ENCODE assay signal across 8 cellular contexts in genomic region chr5:55231476-55232193, GRCh38. TPM values are rescaled to one million over a fixed set of nuclear protein-coding genes. Genes with fewer than 3 reads are reported as not detected.
DNase-seq lines count a peak whose midpoint lies in the region; ATAC-seq and TF ChIP-seq lines count a peak whose summit lies in the region.

No MANE protein-coding gene starts in this region.

- H3K9me2 ChIP-seq in HCT116 (ENCODE audit: insufficient read depth), result no peaks in the 10 kb centered on the region

- intact Hi-C loops in HCT116 (cut with micrococcal nuclease), result no loop called here

- peaks cover 1 to 2% of the 10 kb centered on the region in 2 donors for H3K36me3 Mint-ChIP-seq in activated T-cell treated with anti-CD3 and anti-CD28 coated beads, Interleukin-2, amount 50 U/mL, for 72 hours (ENCODE audit: insufficient read depth in 2 of 2)

- POLR2A ChIA-PET in HCT116 (lab: Charles Lee), result interaction anchor here (0.8 kb wide), 1 partner anchor 55 kb away, joined by 4 read pairs; no protein-coding TSS in a partner anchor

- DNase-seq in Ammon's horn (ENCODE audit: low spot score) (peak; percentile 21), HCT116 (ENCODE audit: low read depth, low spot score) (no peak)
- peak; percentile 29 to 44 for DNase-seq in activated T-cell treated with anti-CD3 and anti-CD28 coated beads, Interleukin-2, amount 50 U/mL, for 72 hours
- peak; percentile 20 for DNase-seq in stimulated activated naive CD4-positive, alpha-beta T cell treated with Interleukin-2 at 50 U/mL for 16 hours (lab: John Stamatoyannopoulos, UW)
- no peak for DNase-seq in stimulated activated CD4-positive, alpha-beta T cell treated with anti-CD3 and anti-CD28 coated beads, Interleukin-2, amount 100 ng/mL, for 48 hours

- ATAC-seq in HCT116 (no peak), GM21360 (IDR thresholded peaks at IDR 0.05; ENCODE audit: unreplicated experiment) (no peak), HG02623 (IDR thresholded peaks at IDR 0.05; ENCODE audit: unreplicated experiment) (no peak)
- no peak for ATAC-seq in activated T-cell treated with anti-CD3 and anti-CD28 coated beads, Interleukin-2, amount 50 U/mL, for 72 hours (replicated peaks in 1 of 2)

- H3K27ac ChIP-seq in HCT116 (ENCODE audit: low read depth, low read length) (peak overlapping the region; percentile 88; the same call in 1 of the 2 replicates), iPS-18a (ENCODE audit: low read length) (no peak overlapping the region)

- no peaks in the 10 kb centered on the region for H4K20me1 ChIP-seq in HCT116 (ENCODE audit: insufficient read depth)

- H3K4me1 ChIP-seq in HCT116 (ENCODE audit: control insufficient read depth in 1 of 2, insufficient read depth in 2 of 2, low read length in 2 of 2) (peaks cover 16 to 34% of the 10 kb centered on the region in 2 experiments), iPS-18a (ENCODE audit: control insufficient read depth, low read depth, low read length) (peaks cover 13% of the 10 kb centered on the region)

- H3K4me3 Mint-ChIP-seq in activated T-cell treated with anti-CD3 and anti-CD28 coated beads, Interleukin-2, amount 50 U/mL, for 72 hours, result peak overlapping the region; percentile 92 to 97

- no peak overlapping the region for H2AFZ ChIP-seq in HCT116 (ENCODE audit: low read depth, low read length, poor library complexity, severe bottlenecking)

- H3K36me3 ChIP-seq in HCT116 (ENCODE audit: control insufficient read depth in 1 of 2, insufficient read depth in 2 of 2, low read length in 2 of 2), result no peaks in the 10 kb centered on the region
- no peaks in the 10 kb centered on the region for H3K36me3 ChIP-seq in iPS-18a (ENCODE audit: control insufficient read depth, low read depth, low read length)

- H3K79me2 ChIP-seq in HCT116 (ENCODE audit: insufficient read depth, low read length), result no peaks in the 10 kb centered on the region

- H3K9ac ChIP-seq in HCT116 (ENCODE audit: low read length) (peak overlapping the region; percentile 88), iPS-18a (ENCODE audit: low read length) (no peak overlapping the region)

- H3K4me2 ChIP-seq in HCT116 (ENCODE audit: low read length), result peak overlapping the region; percentile 99

- peak overlapping the region; percentile 66 for H3K27ac Mint-ChIP-seq in activated T-cell treated with anti-CD3 and anti-CD28 coated beads, Interleukin-2, amount 50 U/mL, for 72 hours

- no peaks in the 10 kb centered on the region for H3K27me3 ChIP-seq in HCT116 (ENCODE audit: insufficient read depth, low read length)
- H3K27me3 ChIP-seq in iPS-18a (ENCODE audit: control insufficient read depth, insufficient read depth, low read length), result peaks cover 100% of the 10 kb centered on the region

- H3K9me3 Mint-ChIP-seq in activated T-cell treated with anti-CD3 and anti-CD28 coated beads, Interleukin-2, amount 50 U/mL, for 72 hours, result no peaks in the 10 kb centered on the region

- peaks cover 50% of the 10 kb centered on the region for H3K4me1 Mint-ChIP-seq in activated T-cell treated with anti-CD3 and anti-CD28 coated beads, Interleukin-2, amount 50 U/mL, for 72 hours (ENCODE audit: low read depth)

- RAD21 ChIA-PET in HCT116 (lab: Charles Lee; ENCODE audit: low non-redundant PET in 1 of 2, low total read pairs in 2 of 2, uncharacterized antibody in 2 of 2, unreplicated experiment in 2 of 2), result no interaction called here

- H3K9me3 ChIP-seq in HCT116 (ENCODE audit: control insufficient read depth in 1 of 2, insufficient read depth in 1 of 2, low read depth in 1 of 2, low read length in 2 of 2), result no peaks in the 10 kb centered on the region
- no peaks in the 10 kb centered on the region for H3K9me3 ChIP-seq in iPS-18a (ENCODE audit: control insufficient read depth, low read depth, low read length)

- CTCF ChIA-PET in HCT116 (lab: Charles Lee), result no interaction called here

- TF ChIP-seq RAD21 in HCT116 (IDR thresholded peaks at IDR 0.05; ENCODE audit: low read depth), result no peak

- H3K4me3 ChIP-seq in HCT116 (replicated peaks in 1 of 2; ENCODE audit: low read depth in 1 of 2, low read length in 2 of 2), result peak overlapping the region; percentile 64 to 94
- peak overlapping the region; percentile 54 for H3K4me3 ChIP-seq in iPS-18a (ENCODE audit: low read length)

- no TSS peak for BruUV-seq in HCT116 (replicated peaks; lab: Mats Ljungman, UMichigan)

- no peak for TF ChIP-seq POLR2A in HCT116 (IDR thresholded peaks at IDR 0.05; ENCODE audit: borderline replicate concordance, extremely low read depth, insufficient read depth, insufficient read length)

- no peak for TF ChIP-seq CTCF in HCT116 (IDR thresholded peaks at IDR 0.05 in 2 of 3, conservative IDR thresholded peaks at IDR 0.05 in 1 of 3; ENCODE audit: borderline replicate concordance in 1 of 3, insufficient read depth in 1 of 3, low read depth in 2 of 3, low read length in 2 of 3)

- H3K27me3 Mint-ChIP-seq in activated T-cell treated with anti-CD3 and anti-CD28 coated beads, Interleukin-2, amount 50 U/mL, for 72 hours (ENCODE audit: low read depth), result peaks cover 79% of the 10 kb centered on the region

TF ChIP-seq in HCT116, 20 proteins besides CTCF, POLR2A, EP300 and RAD21 (continues in another document):
- TF ChIP-seq JUND (IDR thresholded peaks at IDR 0.05), result no peak
- TF ChIP-seq, protein P1, sequence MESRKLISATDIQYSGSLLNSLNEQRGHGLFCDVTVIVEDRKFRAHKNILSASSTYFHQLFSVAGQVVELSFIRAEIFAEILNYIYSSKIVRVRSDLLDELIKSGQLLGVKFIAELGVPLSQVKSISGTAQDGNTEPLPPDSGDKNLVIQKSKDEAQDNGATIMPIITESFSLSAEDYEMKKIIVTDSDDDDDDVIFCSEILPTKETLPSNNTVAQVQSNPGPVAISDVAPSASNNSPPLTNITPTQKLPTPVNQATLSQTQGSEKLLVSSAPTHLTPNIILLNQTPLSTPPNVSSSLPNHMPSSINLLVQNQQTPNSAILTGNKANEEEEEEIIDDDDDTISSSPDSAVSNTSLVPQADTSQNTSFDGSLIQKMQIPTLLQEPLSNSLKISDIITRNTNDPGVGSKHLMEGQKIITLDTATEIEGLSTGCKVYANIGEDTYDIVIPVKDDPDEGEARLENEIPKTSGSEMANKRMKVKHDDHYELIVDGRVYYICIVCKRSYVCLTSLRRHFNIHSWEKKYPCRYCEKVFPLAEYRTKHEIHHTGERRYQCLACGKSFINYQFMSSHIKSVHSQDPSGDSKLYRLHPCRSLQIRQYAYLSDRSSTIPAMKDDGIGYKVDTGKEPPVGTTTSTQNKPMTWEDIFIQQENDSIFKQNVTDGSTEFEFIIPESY (IDR thresholded peaks at IDR 0.05; ENCODE audit: extremely low read depth, insufficient replicate concordance, low read length), result no peak
- TF ChIP-seq TCF7L2 (IDR thresholded peaks at IDR 0.05; ENCODE audit: borderline replicate concordance, extremely low read depth, insufficient read depth, insufficient read length), result no peak
- TF ChIP-seq MAX (IDR thresholded peaks at IDR 0.05), result no peak
- TF ChIP-seq SIN3A (IDR thresholded peaks at IDR 0.05; ENCODE audit: low read depth), result no peak
- TF ChIP-seq, protein P2, sequence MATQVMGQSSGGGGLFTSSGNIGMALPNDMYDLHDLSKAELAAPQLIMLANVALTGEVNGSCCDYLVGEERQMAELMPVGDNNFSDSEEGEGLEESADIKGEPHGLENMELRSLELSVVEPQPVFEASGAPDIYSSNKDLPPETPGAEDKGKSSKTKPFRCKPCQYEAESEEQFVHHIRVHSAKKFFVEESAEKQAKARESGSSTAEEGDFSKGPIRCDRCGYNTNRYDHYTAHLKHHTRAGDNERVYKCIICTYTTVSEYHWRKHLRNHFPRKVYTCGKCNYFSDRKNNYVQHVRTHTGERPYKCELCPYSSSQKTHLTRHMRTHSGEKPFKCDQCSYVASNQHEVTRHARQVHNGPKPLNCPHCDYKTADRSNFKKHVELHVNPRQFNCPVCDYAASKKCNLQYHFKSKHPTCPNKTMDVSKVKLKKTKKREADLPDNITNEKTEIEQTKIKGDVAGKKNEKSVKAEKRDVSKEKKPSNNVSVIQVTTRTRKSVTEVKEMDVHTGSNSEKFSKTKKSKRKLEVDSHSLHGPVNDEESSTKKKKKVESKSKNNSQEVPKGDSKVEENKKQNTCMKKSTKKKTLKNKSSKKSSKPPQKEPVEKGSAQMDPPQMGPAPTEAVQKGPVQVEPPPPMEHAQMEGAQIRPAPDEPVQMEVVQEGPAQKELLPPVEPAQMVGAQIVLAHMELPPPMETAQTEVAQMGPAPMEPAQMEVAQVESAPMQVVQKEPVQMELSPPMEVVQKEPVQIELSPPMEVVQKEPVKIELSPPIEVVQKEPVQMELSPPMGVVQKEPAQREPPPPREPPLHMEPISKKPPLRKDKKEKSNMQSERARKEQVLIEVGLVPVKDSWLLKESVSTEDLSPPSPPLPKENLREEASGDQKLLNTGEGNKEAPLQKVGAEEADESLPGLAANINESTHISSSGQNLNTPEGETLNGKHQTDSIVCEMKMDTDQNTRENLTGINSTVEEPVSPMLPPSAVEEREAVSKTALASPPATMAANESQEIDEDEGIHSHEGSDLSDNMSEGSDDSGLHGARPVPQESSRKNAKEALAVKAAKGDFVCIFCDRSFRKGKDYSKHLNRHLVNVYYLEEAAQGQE (IDR thresholded peaks at IDR 0.05; ENCODE audit: low read depth), result no peak
- TF ChIP-seq YY1 (IDR thresholded peaks at IDR 0.05; ENCODE audit: extremely low read depth, insufficient replicate concordance, low read depth, low read length), result no peak
- TF ChIP-seq CBX3 (IDR thresholded peaks at IDR 0.05; ENCODE audit: low read depth), result no peak
- no peak for TF ChIP-seq SP1 (IDR thresholded peaks at IDR 0.05; ENCODE audit: low read depth)
- TF ChIP-seq ELF1 (IDR thresholded peaks at IDR 0.05; ENCODE audit: borderline replicate concordance, low read depth), result no peak
- no peak for TF ChIP-seq EGR1 (IDR thresholded peaks at IDR 0.05; ENCODE audit: low read depth)
- TF ChIP-seq EZH2 (IDR thresholded peaks at IDR 0.05), result no peak
- TF ChIP-seq FOSL1 (IDR thresholded peaks at IDR 0.05; ENCODE audit: low read depth), result no peak
- TF ChIP-seq ZNF274 (IDR thresholded peaks at IDR 0.05; ENCODE audit: low read depth, low read length), result no peak
- TF ChIP-seq ZFX (IDR thresholded peaks at IDR 0.05), result no peak

RNA-seq across cellular contexts. Expression of gene CCNO, which starts 1.8 kb away (rescaled TPM):
- total RNA-seq in HCT116 (2021; ENCODE audit: unreplicated experiment), result 12.1 TPM
- 9.0 and 9.6 TPM in 2 replicates for polyA plus RNA-seq in HCT116 (2012)
- under 1 TPM in 1 of 2 donors, not detected in 1; 0.19 TPM for total RNA-seq in activated T-cell treated with anti-CD3 and anti-CD28 coated beads, Interleukin-2, amount 50 U/mL, for 72 hours

RNA-seq across cellular contexts. Expression of gene MCIDAS, which starts 4.5 kb away (rescaled TPM):
- 6.4 TPM for total RNA-seq in HCT116 (2021; ENCODE audit: unreplicated experiment)
- polyA plus RNA-seq in HCT116 (2012), result 3.1 and 3.4 TPM in 2 replicates
- under 1 TPM in 1 of 2 donors, not detected in 1; 0.48 TPM for total RNA-seq in activated T-cell treated with anti-CD3 and anti-CD28 coated beads, Interleukin-2, amount 50 U/mL, for 72 hours

RNA-seq across cellular contexts. Expression of gene CDC20B, which starts 58.7 kb away (rescaled TPM):
- not detected for total RNA-seq in HCT116 (2021; ENCODE audit: unreplicated experiment)
- 0.01 TPM in 1 of 2 replicates, not detected in the other for polyA plus RNA-seq in HCT116 (2012)
- total RNA-seq in activated T-cell treated with anti-CD3 and anti-CD28 coated beads, Interleukin-2, amount 50 U/mL, for 72 hours, result under 1 TPM; 0.07 to 0.10 TPM

Comparison
In these comparisons a context has a peak if more than half of its experiments do, and no peak if none do; other contexts are left out.
1. DNase-seq: peak in Ammon's horn (single experiment), activated T-cell treated with anti-CD3 and anti-CD28 coated beads, Interleukin-2, amount 50 U/mL, for 72 hours (2 of 2) and stimulated activated naive CD4-positive, alpha-beta T cell treated with Interleukin-2 at 50 U/mL for 16 hours (single experiment); none in HCT116 (single experiment) and stimulated activated CD4-positive, alpha-beta T cell treated with anti-CD3 and anti-CD28 coated beads, Interleukin-2, amount 100 ng/mL, for 48 hours (0 of 2).
2. RNA of gene CCNO, which starts 1.8 kb away (total RNA-seq): 12.1 TPM in HCT116 (single experiment); 0.19 TPM in activated T-cell treated with anti-CD3 and anti-CD28 coated beads, Interleukin-2, amount 50 U/mL, for 72 hours; every median in the first group is over 10 times any median in the second.